1 cellular context compared by ENCODE assay signal in genomic region chr4:99088485-99089365, GRCh38.
A peak's percentile ranks its signal among the peaks of the same experiment; 100 is the strongest.
TF ChIP-seq lines count a peak whose summit lies in the region.

ADH5 (minus strand) TSS chr4:99088788; CDS start chr4:99088700, 88 bp downstream.

TF ChIP-seq in HepG2, 621 proteins besides CTCF, POLR2A, EP300 and RAD21 (continued from another document and continues in another):
- TF ChIP-seq ETS1 (CRISPR knock-in tag; IDR thresholded peaks at IDR 0.05) (no peak), ZSCAN30 (CRISPR knock-in tag; IDR thresholded peaks at IDR 0.05) (no peak), CEBPZ (IDR thresholded peaks at IDR 0.05; ENCODE audit: low read length) (no peak), POGK (CRISPR knock-in tag; conservative IDR thresholded peaks at IDR 0.05) (peak; percentile 73; the same call in 1 of the 2 replicates), ZNF547 (CRISPR knock-in tag; IDR thresholded peaks at IDR 0.05) (peak; percentile 32; the same call in 1 of the 2 replicates), ZNF274 (CRISPR knock-in tag; IDR thresholded peaks at IDR 0.05) (peak; percentile 82), XRCC5 (optimal IDR thresholded peaks at IDR 0.05; ENCODE audit: low read length) (no peak), GFI1 (CRISPR knock-in tag; IDR thresholded peaks at IDR 0.05; ENCODE audit: borderline replicate concordance) (no peak), ASH2L (IDR thresholded peaks at IDR 0.05; ENCODE audit: insufficient read length, low read depth, low read length) (peak; percentile 76), HMGXB3 (CRISPR knock-in tag; IDR thresholded peaks at IDR 0.05; ENCODE audit: borderline replicate concordance) (0 out of 2 replicates have a peak, but pooled peaks have one; percentile 34), PAWR (CRISPR knock-in tag; IDR thresholded peaks at IDR 0.05; ENCODE audit: borderline replicate concordance) (no peak), DZIP1 (CRISPR knock-in tag; IDR thresholded peaks at IDR 0.05) (no peak), SCMH1 (CRISPR knock-in tag; IDR thresholded peaks at IDR 0.05; ENCODE audit: borderline replicate concordance) (no peak), ZNF678 (CRISPR knock-in tag; IDR thresholded peaks at IDR 0.05) (no peak; the same call in 1 of the 2 replicates), HES4 (CRISPR knock-in tag; IDR thresholded peaks at IDR 0.05; ENCODE audit: borderline replicate concordance) (0 out of 2 replicates have a peak, but pooled peaks have one; percentile 25), JUNB (CRISPR knock-in tag; IDR thresholded peaks at IDR 0.05; ENCODE audit: borderline replicate concordance) (no peak; the same call in 1 of the 2 replicates), SNAPC2 (CRISPR knock-in tag; IDR thresholded peaks at IDR 0.05) (0 out of 2 replicates have a peak, but pooled peaks have one; percentile 80), GPBP1L1 (CRISPR knock-in tag; IDR thresholded peaks at IDR 0.05) (no peak), PHF21A (CRISPR knock-in tag; IDR thresholded peaks at IDR 0.05) (peak; percentile 58; the same call in 1 of the 2 replicates), KDM3A (CRISPR knock-in tag; IDR thresholded peaks at IDR 0.05; ENCODE audit: low read depth) (0 out of 2 replicates have a peak, but pooled peaks have one; percentile 41), ZNF143 (CRISPR knock-in tag; IDR thresholded peaks at IDR 0.05) (0 out of 2 replicates have a peak, but pooled peaks have one; percentile 30), KDM1A (CRISPR knock-in tag; IDR thresholded peaks at IDR 0.05) (no peak), REL (CRISPR knock-in tag; conservative IDR thresholded peaks at IDR 0.05) (0 out of 2 replicates have a peak, but pooled peaks have one; percentile 53), CCDC6 (CRISPR knock-in tag; IDR thresholded peaks at IDR 0.05) (no peak; the same call in 1 of the 2 replicates), HOXA3 (CRISPR knock-in tag; IDR thresholded peaks at IDR 0.05) (peak; percentile 85), ZNF713 (CRISPR knock-in tag; IDR thresholded peaks at IDR 0.05) (peak; percentile 96; the same call in 1 of the 2 replicates), POLR2AphosphoS2 (IDR thresholded peaks at IDR 0.05; ENCODE audit: low read depth, low read length) (no peak), NR2C2 (CRISPR knock-in tag; IDR thresholded peaks at IDR 0.05; ENCODE audit: borderline replicate concordance) (no peak), IRF1 (CRISPR knock-in tag; IDR thresholded peaks at IDR 0.05; ENCODE audit: low read depth) (0 out of 2 replicates have a peak, but pooled peaks have one; percentile 63), ZNF83 (CRISPR knock-in tag; IDR thresholded peaks at IDR 0.05; ENCODE audit: borderline replicate concordance) (peak; percentile 76; the same call in 1 of the 2 replicates), HNRNPUL1 (IDR thresholded peaks at IDR 0.05; ENCODE audit: low read depth, low read length) (no peak), ZNF670 (CRISPR knock-in tag; IDR thresholded peaks at IDR 0.05; ENCODE audit: borderline replicate concordance) (peak; percentile 62; the same call in 1 of the 2 replicates), AHR (CRISPR knock-in tag; IDR thresholded peaks at IDR 0.05) (0 out of 2 replicates have a peak, but pooled peaks have one; percentile 61), SMYD3 (CRISPR knock-in tag; IDR thresholded peaks at IDR 0.05) (no peak; the same call in 1 of the 2 replicates), KDM6A (CRISPR knock-in tag; IDR thresholded peaks at IDR 0.05; ENCODE audit: low read depth) (0 out of 2 replicates have a peak, but pooled peaks have one; percentile 13), IKZF1 (IDR thresholded peaks at IDR 0.05) (no peak), STAT6 (CRISPR knock-in tag; IDR thresholded peaks at IDR 0.05; ENCODE audit: borderline replicate concordance) (0 out of 2 replicates have a peak, but pooled peaks have one; percentile 43), ZSCAN29 (CRISPR knock-in tag; conservative IDR thresholded peaks at IDR 0.05) (peak; percentile 73; the same call in 1 of the 2 replicates), TAF1 (CRISPR knock-in tag; IDR thresholded peaks at IDR 0.05) (peak; percentile 95), SMAD3 (CRISPR knock-in tag; IDR thresholded peaks at IDR 0.05) (no peak), ATF7 (IDR thresholded peaks at IDR 0.05) (no peak), ATF7 (CRISPR knock-in tag; IDR thresholded peaks at IDR 0.05) (peak; percentile 57; the same call in 1 of the 2 replicates), ZFP36L1 (CRISPR knock-in tag; IDR thresholded peaks at IDR 0.05) (peak; percentile 80; the same call in 1 of the 2 replicates), MEIS1 (CRISPR knock-in tag; IDR thresholded peaks at IDR 0.05; ENCODE audit: borderline replicate concordance) (peak; percentile 81; the same call in 1 of the 2 replicates)
